2 cellular contexts compared by ENCODE assay signal in the genomic region with DNA sequence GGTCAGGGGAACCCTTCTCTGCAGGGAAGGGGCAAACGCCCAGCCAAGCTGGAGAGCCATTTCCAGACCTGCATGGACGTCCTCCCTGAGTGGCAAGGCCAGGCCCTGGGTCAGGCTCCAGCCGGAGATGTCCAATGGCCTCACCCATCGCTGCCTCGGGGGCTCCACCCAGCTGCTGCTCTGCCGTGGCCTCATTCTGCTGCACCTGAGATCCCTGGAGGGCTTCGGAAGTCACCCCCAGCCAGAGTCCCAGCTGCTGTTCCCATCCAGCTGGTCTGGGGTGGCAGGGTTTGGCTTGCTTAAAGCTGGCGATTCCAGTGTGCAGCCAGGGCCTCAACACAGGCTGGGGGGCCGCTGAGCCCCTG.
TF ChIP-seq lines count a peak whose summit lies in the region.

No MANE protein-coding gene starts in this region.

TF ChIP-seq in K562, 482 proteins besides CTCF, POLR2A, EP300 and RAD21 (continued from another document):
- TF ChIP-seq, protein P1, sequence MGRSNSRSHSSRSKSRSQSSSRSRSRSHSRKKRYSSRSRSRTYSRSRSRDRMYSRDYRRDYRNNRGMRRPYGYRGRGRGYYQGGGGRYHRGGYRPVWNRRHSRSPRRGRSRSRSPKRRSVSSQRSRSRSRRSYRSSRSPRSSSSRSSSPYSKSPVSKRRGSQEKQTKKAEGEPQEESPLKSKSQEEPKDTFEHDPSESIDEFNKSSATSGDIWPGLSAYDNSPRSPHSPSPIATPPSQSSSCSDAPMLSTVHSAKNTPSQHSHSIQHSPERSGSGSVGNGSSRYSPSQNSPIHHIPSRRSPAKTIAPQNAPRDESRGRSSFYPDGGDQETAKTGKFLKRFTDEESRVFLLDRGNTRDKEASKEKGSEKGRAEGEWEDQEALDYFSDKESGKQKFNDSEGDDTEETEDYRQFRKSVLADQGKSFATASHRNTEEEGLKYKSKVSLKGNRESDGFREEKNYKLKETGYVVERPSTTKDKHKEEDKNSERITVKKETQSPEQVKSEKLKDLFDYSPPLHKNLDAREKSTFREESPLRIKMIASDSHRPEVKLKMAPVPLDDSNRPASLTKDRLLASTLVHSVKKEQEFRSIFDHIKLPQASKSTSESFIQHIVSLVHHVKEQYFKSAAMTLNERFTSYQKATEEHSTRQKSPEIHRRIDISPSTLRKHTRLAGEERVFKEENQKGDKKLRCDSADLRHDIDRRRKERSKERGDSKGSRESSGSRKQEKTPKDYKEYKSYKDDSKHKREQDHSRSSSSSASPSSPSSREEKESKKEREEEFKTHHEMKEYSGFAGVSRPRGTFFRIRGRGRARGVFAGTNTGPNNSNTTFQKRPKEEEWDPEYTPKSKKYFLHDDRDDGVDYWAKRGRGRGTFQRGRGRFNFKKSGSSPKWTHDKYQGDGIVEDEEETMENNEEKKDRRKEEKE (IDR thresholded peaks at IDR 0.05; ENCODE audit: borderline replicate concordance in 1 of 2, control insufficient read depth in 1 of 2, low read depth in 2 of 2, low read length in 1 of 2), result no peak
- TF ChIP-seq NFXL1 (CRISPR knock-in tag; IDR thresholded peaks at IDR 0.05) (no peak), SLC30A9 (CRISPR knock-in tag; IDR thresholded peaks at IDR 0.05) (no peak), KAT2B (IDR thresholded peaks at IDR 0.05; ENCODE audit: low read depth, low read length) (no peak), LCOR (CRISPR knock-in tag; IDR thresholded peaks at IDR 0.05) (no peak), ZKSCAN1 (IDR thresholded peaks at IDR 0.05; ENCODE audit: low read depth, low read length) (no peak), KDM2B (CRISPR knock-in tag; IDR thresholded peaks at IDR 0.05) (no peak), STAG1 (CRISPR knock-in tag; IDR thresholded peaks at IDR 0.05; ENCODE audit: borderline replicate concordance) (0 out of 2 replicates have a peak, but pooled peaks have one; percentile 27), POLR3G (IDR thresholded peaks at IDR 0.05; ENCODE audit: extremely low read depth, insufficient read length, insufficient replicate concordance) (no peak), SIX5 (IDR thresholded peaks at IDR 0.05; ENCODE audit: borderline replicate concordance in 1 of 2, insufficient read depth in 1 of 2, low read depth in 1 of 2, low read length in 2 of 2) (no peak)
- TF ChIP-seq, protein P2, sequence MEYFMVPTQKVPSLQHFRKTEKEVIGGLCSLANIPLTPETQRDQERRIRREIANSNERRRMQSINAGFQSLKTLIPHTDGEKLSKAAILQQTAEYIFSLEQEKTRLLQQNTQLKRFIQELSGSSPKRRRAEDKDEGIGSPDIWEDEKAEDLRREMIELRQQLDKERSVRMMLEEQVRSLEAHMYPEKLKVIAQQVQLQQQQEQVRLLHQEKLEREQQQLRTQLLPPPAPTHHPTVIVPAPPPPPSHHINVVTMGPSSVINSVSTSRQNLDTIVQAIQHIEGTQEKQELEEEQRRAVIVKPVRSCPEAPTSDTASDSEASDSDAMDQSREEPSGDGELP (CRISPR knock-in tag; IDR thresholded peaks at IDR 0.05; ENCODE audit: borderline replicate concordance), result peak; percentile 16; the same call in 1 of the 2 replicates
- TF ChIP-seq, protein P3, sequence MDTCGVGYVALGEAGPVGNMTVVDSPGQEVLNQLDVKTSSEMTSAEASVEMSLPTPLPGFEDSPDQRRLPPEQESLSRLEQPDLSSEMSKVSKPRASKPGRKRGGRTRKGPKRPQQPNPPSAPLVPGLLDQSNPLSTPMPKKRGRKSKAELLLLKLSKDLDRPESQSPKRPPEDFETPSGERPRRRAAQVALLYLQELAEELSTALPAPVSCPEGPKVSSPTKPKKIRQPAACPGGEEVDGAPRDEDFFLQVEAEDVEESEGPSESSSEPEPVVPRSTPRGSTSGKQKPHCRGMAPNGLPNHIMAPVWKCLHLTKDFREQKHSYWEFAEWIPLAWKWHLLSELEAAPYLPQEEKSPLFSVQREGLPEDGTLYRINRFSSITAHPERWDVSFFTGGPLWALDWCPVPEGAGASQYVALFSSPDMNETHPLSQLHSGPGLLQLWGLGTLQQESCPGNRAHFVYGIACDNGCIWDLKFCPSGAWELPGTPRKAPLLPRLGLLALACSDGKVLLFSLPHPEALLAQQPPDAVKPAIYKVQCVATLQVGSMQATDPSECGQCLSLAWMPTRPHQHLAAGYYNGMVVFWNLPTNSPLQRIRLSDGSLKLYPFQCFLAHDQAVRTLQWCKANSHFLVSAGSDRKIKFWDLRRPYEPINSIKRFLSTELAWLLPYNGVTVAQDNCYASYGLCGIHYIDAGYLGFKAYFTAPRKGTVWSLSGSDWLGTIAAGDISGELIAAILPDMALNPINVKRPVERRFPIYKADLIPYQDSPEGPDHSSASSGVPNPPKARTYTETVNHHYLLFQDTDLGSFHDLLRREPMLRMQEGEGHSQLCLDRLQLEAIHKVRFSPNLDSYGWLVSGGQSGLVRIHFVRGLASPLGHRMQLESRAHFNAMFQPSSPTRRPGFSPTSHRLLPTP (IDR thresholded peaks at IDR 0.05; ENCODE audit: borderline replicate concordance, extremely low read depth, insufficient read length), result no peak

TF ChIP-seq in liver, 16 proteins besides CTCF, POLR2A, EP300 and RAD21 (continued from another document):
- TF ChIP-seq, protein P4, sequence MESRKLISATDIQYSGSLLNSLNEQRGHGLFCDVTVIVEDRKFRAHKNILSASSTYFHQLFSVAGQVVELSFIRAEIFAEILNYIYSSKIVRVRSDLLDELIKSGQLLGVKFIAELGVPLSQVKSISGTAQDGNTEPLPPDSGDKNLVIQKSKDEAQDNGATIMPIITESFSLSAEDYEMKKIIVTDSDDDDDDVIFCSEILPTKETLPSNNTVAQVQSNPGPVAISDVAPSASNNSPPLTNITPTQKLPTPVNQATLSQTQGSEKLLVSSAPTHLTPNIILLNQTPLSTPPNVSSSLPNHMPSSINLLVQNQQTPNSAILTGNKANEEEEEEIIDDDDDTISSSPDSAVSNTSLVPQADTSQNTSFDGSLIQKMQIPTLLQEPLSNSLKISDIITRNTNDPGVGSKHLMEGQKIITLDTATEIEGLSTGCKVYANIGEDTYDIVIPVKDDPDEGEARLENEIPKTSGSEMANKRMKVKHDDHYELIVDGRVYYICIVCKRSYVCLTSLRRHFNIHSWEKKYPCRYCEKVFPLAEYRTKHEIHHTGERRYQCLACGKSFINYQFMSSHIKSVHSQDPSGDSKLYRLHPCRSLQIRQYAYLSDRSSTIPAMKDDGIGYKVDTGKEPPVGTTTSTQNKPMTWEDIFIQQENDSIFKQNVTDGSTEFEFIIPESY (IDR thresholded peaks at IDR 0.05), result no peak
- TF ChIP-seq HNF4G (IDR thresholded peaks at IDR 0.05) (no peak), SP1 (IDR thresholded peaks at IDR 0.05) (no peak), FOXA2 (IDR thresholded peaks at IDR 0.05) (no peak), RXRA (IDR thresholded peaks at IDR 0.05) (no peak), HNF4A (conservative IDR thresholded peaks at IDR 0.05) (no peak), FOXA1 (IDR thresholded peaks at IDR 0.05) (no peak), NR2F2 (IDR thresholded peaks at IDR 0.05) (no peak), JUND (IDR thresholded peaks at IDR 0.05) (no peak)
- TF ChIP-seq, protein P5, sequence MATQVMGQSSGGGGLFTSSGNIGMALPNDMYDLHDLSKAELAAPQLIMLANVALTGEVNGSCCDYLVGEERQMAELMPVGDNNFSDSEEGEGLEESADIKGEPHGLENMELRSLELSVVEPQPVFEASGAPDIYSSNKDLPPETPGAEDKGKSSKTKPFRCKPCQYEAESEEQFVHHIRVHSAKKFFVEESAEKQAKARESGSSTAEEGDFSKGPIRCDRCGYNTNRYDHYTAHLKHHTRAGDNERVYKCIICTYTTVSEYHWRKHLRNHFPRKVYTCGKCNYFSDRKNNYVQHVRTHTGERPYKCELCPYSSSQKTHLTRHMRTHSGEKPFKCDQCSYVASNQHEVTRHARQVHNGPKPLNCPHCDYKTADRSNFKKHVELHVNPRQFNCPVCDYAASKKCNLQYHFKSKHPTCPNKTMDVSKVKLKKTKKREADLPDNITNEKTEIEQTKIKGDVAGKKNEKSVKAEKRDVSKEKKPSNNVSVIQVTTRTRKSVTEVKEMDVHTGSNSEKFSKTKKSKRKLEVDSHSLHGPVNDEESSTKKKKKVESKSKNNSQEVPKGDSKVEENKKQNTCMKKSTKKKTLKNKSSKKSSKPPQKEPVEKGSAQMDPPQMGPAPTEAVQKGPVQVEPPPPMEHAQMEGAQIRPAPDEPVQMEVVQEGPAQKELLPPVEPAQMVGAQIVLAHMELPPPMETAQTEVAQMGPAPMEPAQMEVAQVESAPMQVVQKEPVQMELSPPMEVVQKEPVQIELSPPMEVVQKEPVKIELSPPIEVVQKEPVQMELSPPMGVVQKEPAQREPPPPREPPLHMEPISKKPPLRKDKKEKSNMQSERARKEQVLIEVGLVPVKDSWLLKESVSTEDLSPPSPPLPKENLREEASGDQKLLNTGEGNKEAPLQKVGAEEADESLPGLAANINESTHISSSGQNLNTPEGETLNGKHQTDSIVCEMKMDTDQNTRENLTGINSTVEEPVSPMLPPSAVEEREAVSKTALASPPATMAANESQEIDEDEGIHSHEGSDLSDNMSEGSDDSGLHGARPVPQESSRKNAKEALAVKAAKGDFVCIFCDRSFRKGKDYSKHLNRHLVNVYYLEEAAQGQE (IDR thresholded peaks at IDR 0.05), result no peak
- TF ChIP-seq, protein P6, sequence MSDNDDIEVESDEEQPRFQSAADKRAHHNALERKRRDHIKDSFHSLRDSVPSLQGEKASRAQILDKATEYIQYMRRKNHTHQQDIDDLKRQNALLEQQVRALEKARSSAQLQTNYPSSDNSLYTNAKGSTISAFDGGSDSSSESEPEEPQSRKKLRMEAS (IDR thresholded peaks at IDR 0.05), result no peak
